Comparison of ENCODE assay signal across 12 cellular contexts in genomic region chr2:98727369-98727749, GRCh38.
DNase-seq lines count a peak whose midpoint lies in the region; ATAC-seq lines count a peak whose summit lies in the region.
"Had no signal": no experiment of that assay in that cellular context is flagged by ENCODE, and none has a peak within 500 bp of the region (broad histone marks: within the 10 kb centered on the region; RNA-seq: fewer than 3 reads in every experiment).

No MANE protein-coding gene starts in this region.

- H3K9me3 Mint-ChIP-seq in stimulated activated naive CD8-positive, alpha-beta T cell treated with anti-CD3 and anti-CD28 coated beads, Interleukin-15, Interleukin-2, amounts not matched to agents 100 ng/mL and 50 ng/mL, for 24 hours, result no peaks in the 10 kb centered on the region
- H3K9me3 Mint-ChIP-seq in activated naive CD8-positive, alpha-beta T cell treated with anti-CD3 and anti-CD28 coated beads, Interleukin-2, amount 50 U/mL, for 24 hours, result no peaks in the 10 kb centered on the region
- H3K9me3 Mint-ChIP-seq: naive B cell had no signal

- peak overlapping the region; percentile 67 for H3K27ac Mint-ChIP-seq in stimulated activated naive CD8-positive, alpha-beta T cell treated with anti-CD3 and anti-CD28 coated beads, Interleukin-15, Interleukin-2, amounts not matched to agents 100 ng/mL and 50 ng/mL, for 24 hours
- H3K27ac Mint-ChIP-seq in activated naive CD8-positive, alpha-beta T cell treated with anti-CD3 and anti-CD28 coated beads, Interleukin-2, amount 50 U/mL, for 24 hours, result peak overlapping the region; percentile 77

- peaks cover 5 to 17% of the 10 kb centered on the region in 2 donors for H3K36me3 ChIP-seq in mucosa of rectum (ENCODE audit: control insufficient read depth in 2 of 2, insufficient read depth in 2 of 2, low read length in 2 of 2)

- H3K4me1 ChIP-seq in mucosa of rectum (ENCODE audit: control insufficient read depth in 2 of 2, insufficient read depth in 2 of 2, low read length in 2 of 2), result peaks cover 27 to 39% of the 10 kb centered on the region in 2 donors

- no peaks in the 10 kb centered on the region for H3K27me3 Mint-ChIP-seq in stimulated activated naive CD8-positive, alpha-beta T cell treated with anti-CD3 and anti-CD28 coated beads, Interleukin-15, Interleukin-2, amounts not matched to agents 100 ng/mL and 50 ng/mL, for 24 hours
- no peaks in the 10 kb centered on the region for H3K27me3 Mint-ChIP-seq in activated naive CD8-positive, alpha-beta T cell treated with anti-CD3 and anti-CD28 coated beads, Interleukin-2, amount 50 U/mL, for 24 hours
- H3K27me3 Mint-ChIP-seq: naive B cell had no signal

- no peak for DNase-seq in stimulated activated naive CD8-positive, alpha-beta T cell treated with anti-CD3 and anti-CD28 coated beads, Interleukin-15, Interleukin-2, amounts not matched to agents 100 U/mL and 50 U/mL, for 24 hours
- DNase-seq in activated naive CD8-positive, alpha-beta T cell treated with anti-CD3 and anti-CD28 coated beads, Interleukin-2, amount 50 U/mL, for 24 hours, result no peak
- DNase-seq in NCI-H1930 (lab: John Stamatoyannopoulos, UW) (no peak), amniotic stem cell (lab: John Stamatoyannopoulos, UW) (no peak), AG20443 (ENCODE audit: low spot score) (no peak)
- DNase-seq: naive B cell, NCI-H524, SW 1271 had no signal

- H3K9ac ChIP-seq in mucosa of rectum (ENCODE audit: low read depth in 1 of 2, low read length in 2 of 2), result peak overlapping the region in 1 of 2 donors; percentile 42
- H3K9ac ChIP-seq: KMS-11 had no signal

- H3K36me3 Mint-ChIP-seq in stimulated activated naive CD8-positive, alpha-beta T cell treated with anti-CD3 and anti-CD28 coated beads, Interleukin-15, Interleukin-2, amounts not matched to agents 100 ng/mL and 50 ng/mL, for 24 hours (ENCODE audit: low read depth), result peaks cover 8% of the 10 kb centered on the region
- H3K36me3 Mint-ChIP-seq in activated naive CD8-positive, alpha-beta T cell treated with anti-CD3 and anti-CD28 coated beads, Interleukin-2, amount 50 U/mL, for 24 hours (ENCODE audit: low read depth), result peaks cover 12% of the 10 kb centered on the region
- H3K36me3 Mint-ChIP-seq: naive B cell had no signal

- peak overlapping the region; percentile 16 to 53 for H3K27ac ChIP-seq in mucosa of rectum (ENCODE audit: low read depth in 2 of 2, low read length in 2 of 2)
- H3K27ac ChIP-seq: KMS-11 had no signal

- ATAC-seq in stimulated activated naive CD8-positive, alpha-beta T cell treated with anti-CD3 and anti-CD28 coated beads, Interleukin-15, Interleukin-2, amounts not matched to agents 100 U/mL and 50 U/mL, for 24 hours, result no peak
- no peak for ATAC-seq in activated naive CD8-positive, alpha-beta T cell treated with anti-CD3 and anti-CD28 coated beads, Interleukin-2, amount 50 U/mL, for 24 hours
- no peak for ATAC-seq in GM21529 (IDR thresholded peaks at IDR 0.05; ENCODE audit: unreplicated experiment)

- no peaks in the 10 kb centered on the region for H3K9me3 ChIP-seq in mucosa of rectum (ENCODE audit: control insufficient read depth in 2 of 2, low read length in 2 of 2)

- H3K4me3 Mint-ChIP-seq in stimulated activated naive CD8-positive, alpha-beta T cell treated with anti-CD3 and anti-CD28 coated beads, Interleukin-15, Interleukin-2, amounts not matched to agents 100 ng/mL and 50 ng/mL, for 24 hours, result peak overlapping the region; percentile 77
- H3K4me3 Mint-ChIP-seq in activated naive CD8-positive, alpha-beta T cell treated with anti-CD3 and anti-CD28 coated beads, Interleukin-2, amount 50 U/mL, for 24 hours, result peak overlapping the region; percentile 88

- H3K4me3 ChIP-seq in mucosa of rectum (ENCODE audit: low read length in 2 of 2), result peak overlapping the region in 1 of 2 donors; percentile 43

- H3K4me1 Mint-ChIP-seq in stimulated activated naive CD8-positive, alpha-beta T cell treated with anti-CD3 and anti-CD28 coated beads, Interleukin-15, Interleukin-2, amounts not matched to agents 100 ng/mL and 50 ng/mL, for 24 hours (ENCODE audit: low read depth), result peaks cover 79% of the 10 kb centered on the region
- H3K4me1 Mint-ChIP-seq in activated naive CD8-positive, alpha-beta T cell treated with anti-CD3 and anti-CD28 coated beads, Interleukin-2, amount 50 U/mL, for 24 hours, result peaks cover 69% of the 10 kb centered on the region

- H3K27me3 ChIP-seq in mucosa of rectum (ENCODE audit: control insufficient read depth in 2 of 2, insufficient read depth in 2 of 2, low read length in 2 of 2), result no peaks in the 10 kb centered on the region
